Comparison of ENCODE assay signal across 22 cellular contexts in genomic region chr6:161583561-161583960, GRCh38.
DNase-seq lines count a peak whose midpoint lies in the region; ATAC-seq, FAIRE-seq and TF ChIP-seq lines count a peak whose summit lies in the region.
"Had no signal": no experiment of that assay in that cellular context is flagged by ENCODE, and none has a peak within 500 bp of the region (broad histone marks: within the 10 kb centered on the region; RNA-seq: fewer than 3 reads in every experiment).

No MANE protein-coding gene starts in this region.

- H3K4me3 Mint-ChIP-seq in brain, result no peak overlapping the region
- H3K4me3 Mint-ChIP-seq: CD8-positive, alpha-beta memory T cell had no signal

- H3K9ac ChIP-seq in IMR-90 (ENCODE audit: low read depth, low read length), result no peak overlapping the region

- POLR2A ChIA-PET in IMR-90 (lab: Charles Lee; ENCODE audit: unreplicated experiment), result no interaction called here

- no peak overlapping the region for H2AFZ ChIP-seq in IMR-90 (replicated peaks; ENCODE audit: low read length, poor library complexity)

- no peak for TF ChIP-seq RAD21 in IMR-90 (IDR thresholded peaks at IDR 0.05; ENCODE audit: low read length)

- H3K4me1 Mint-ChIP-seq in brain, result peaks cover 39% of the 10 kb centered on the region

- H2BK5ac ChIP-seq in IMR-90 (ENCODE audit: low read depth, low read length, poor library complexity, severe bottlenecking), result no peak overlapping the region

- H3K18ac ChIP-seq in IMR-90 (ENCODE audit: low read depth, low read length), result no peak overlapping the region

- no peak overlapping the region for H2BK20ac ChIP-seq in IMR-90 (ENCODE audit: low read depth, low read length)

- intact Hi-C loops in IMR-90 (cut with micrococcal nuclease) (no loop called here), lower lobe of right lung (cut with DNase I) (no loop called here)

- H4K8ac ChIP-seq in IMR-90 (ENCODE audit: low read depth in 2 of 2, low read length in 2 of 2), result no peak overlapping the region

- no peak overlapping the region for H2BK15ac ChIP-seq in IMR-90 (ENCODE audit: low read depth, low read length)

- no TSS peak for BruUV-seq in IMR-90 (replicated peaks; lab: Mats Ljungman, UMichigan)

- H2BK120ac ChIP-seq in IMR-90 (ENCODE audit: low read depth, low read length), result no peak overlapping the region

- peaks cover 5% of the 10 kb centered on the region for H3K27me3 Mint-ChIP-seq in brain
- H3K27me3 Mint-ChIP-seq: CD8-positive, alpha-beta memory T cell had no signal

- peaks cover 11% of the 10 kb centered on the region; the same call in 1 of the 2 replicates for H3K9me3 ChIP-seq in IMR-90 (ENCODE audit: control insufficient read depth, insufficient read depth, low read length)
- H3K9me3 ChIP-seq in lower lobe of right lung, result no peaks in the 10 kb centered on the region
- no peaks in the 10 kb centered on the region for H3K9me3 ChIP-seq in WERI-Rb-1 (ENCODE audit: severe bottlenecking)

- no peak overlapping the region for H3K4ac ChIP-seq in IMR-90 (ENCODE audit: low read depth, low read length)

- H3K23ac ChIP-seq in IMR-90 (ENCODE audit: low read depth, low read length), result no peak overlapping the region

- H4K20me1 ChIP-seq in IMR-90 (ENCODE audit: insufficient read depth, low read length), result no peaks in the 10 kb centered on the region

- CTCF ChIA-PET in IMR-90 (lab: Yijun Ruan, JAX), result no interaction called here

- H3K14ac ChIP-seq in IMR-90 (replicated peaks; ENCODE audit: low read depth, low read length), result no peak overlapping the region

- H3K9me3 Mint-ChIP-seq in brain, result peaks cover 0 to 3% (median 0%) of the 10 kb centered on the region in 5 experiments

- DNase-seq in ELR (ENCODE audit: low read depth) (peak; percentile 47), IMR-90 (no peak), foreskin keratinocyte (peak; percentile 14 to 84), GM12891 (ENCODE audit: insufficient read length, low spot score) (no peak), lower lobe of right lung (no peak), WERI-Rb-1 (no peak)
- DNase-seq: Calu3; CD8-positive, alpha-beta memory T cell; DMS153; GF-D8; KBM-7; NCI-H1105; NCI-H1694 treated with DMSO at 0.1 percent for 48 hours; NCI-H2081 treated with DMSO at 0.1 percent for 48 hours; NCI-H446; NCI-H526; OCI-M1 had no signal

- no peaks in the 10 kb centered on the region for H3K4me1 ChIP-seq in IMR-90 (ENCODE audit: control insufficient read depth, insufficient read depth, low read length)
- H3K4me1 ChIP-seq in foreskin keratinocyte, result peaks cover 11% of the 10 kb centered on the region
- no peaks in the 10 kb centered on the region for H3K4me1 ChIP-seq in lower lobe of right lung

- no peaks in the 10 kb centered on the region for H3K36me3 Mint-ChIP-seq in brain
- H3K36me3 Mint-ChIP-seq: CD8-positive, alpha-beta memory T cell had no signal

- H4K5ac ChIP-seq in IMR-90 (ENCODE audit: low read depth, low read length), result no peak overlapping the region

- H3K27ac ChIP-seq in IMR-90 (ENCODE audit: insufficient read depth, low read length) (no peak overlapping the region), foreskin keratinocyte (peak overlapping the region; percentile 48), lower lobe of right lung (no peak overlapping the region), WERI-Rb-1 (no peak overlapping the region)
- H3K27ac ChIP-seq: C4-2B had no signal

- TF ChIP-seq CTCF in IMR-90 (conservative IDR thresholded peaks at IDR 0.05; ENCODE audit: low read depth, low read length) (no peak), brain (conservative IDR thresholded peaks at IDR 0.05) (no peak), foreskin keratinocyte (conservative IDR thresholded peaks at IDR 0.05) (no peak), lower lobe of right lung (IDR thresholded peaks at IDR 0.05) (no peak), WERI-Rb-1 (IDR thresholded peaks at IDR 0.05; ENCODE audit: low read depth, low read length) (no peak)

- ATAC-seq in IMR-90 (ENCODE audit: low read depth) (no peak), foreskin keratinocyte (peak; percentile 89), lower lobe of right lung (no peak)
- ATAC-seq: SK-N-SH treated with all-trans-retinoic acid at 6 μM for 48 hours had no signal

- H3K9me1 ChIP-seq in IMR-90 (ENCODE audit: insufficient read depth, low read length), result no peaks in the 10 kb centered on the region

- in situ Hi-C loops in IMR-90 (cut with MboI; ENCODE audit: low sequenced_read_pairs), result no loop called here

- H3K36me3 ChIP-seq in IMR-90 (ENCODE audit: control insufficient read depth, insufficient read depth, low read length) (no peaks in the 10 kb centered on the region), lower lobe of right lung (no peaks in the 10 kb centered on the region), WERI-Rb-1 (no peaks in the 10 kb centered on the region)

- H3K56ac ChIP-seq in IMR-90 (ENCODE audit: extremely low read depth, insufficient read depth, low read length), result no peak overlapping the region

- H3K79me1 ChIP-seq in IMR-90 (ENCODE audit: low read depth in 1 of 2, low read length in 2 of 2), result no peaks in the 10 kb centered on the region

- peak overlapping the region in 3 of 5 experiments; percentile 74 to 89 (median 84) for H3K27ac Mint-ChIP-seq in brain

- FAIRE-seq in GM12891 (lab: Jason Lieb, UNC), result no peak
- FAIRE-seq: A204.1, H54 had no signal

- H2AK9ac ChIP-seq in IMR-90 (replicated peaks; ENCODE audit: low read depth, low read length, poor library complexity), result no peak overlapping the region

- TF ChIP-seq POLR2A in IMR-90 (IDR thresholded peaks at IDR 0.05; ENCODE audit: low read depth, low read length), result no peak
- no peak for TF ChIP-seq POLR2A in GM12891 (IDR thresholded peaks at IDR 0.05; ENCODE audit: low read depth, low read length)

- H3K27me3 ChIP-seq in IMR-90 (ENCODE audit: control insufficient read depth, insufficient read depth, low read length), result no peaks in the 10 kb centered on the region
- H3K27me3 ChIP-seq in foreskin keratinocyte, result no peaks in the 10 kb centered on the region
- H3K27me3 ChIP-seq in lower lobe of right lung (ENCODE audit: low read depth), result no peaks in the 10 kb centered on the region
- H3K27me3 ChIP-seq in WERI-Rb-1 (ENCODE audit: insufficient read depth, low read depth, severe bottlenecking), result peaks cover 8% of the 10 kb centered on the region

- dilution Hi-C loops in IMR-90 (cut with HindIII; ENCODE audit: low sequenced_read_pairs, unreplicated experiment), result no loop called here

- no peak overlapping the region for H3K4me2 ChIP-seq in IMR-90 (ENCODE audit: low read depth, low read length)

- WGBS in IMR-90 (ENCODE audit: extremely low coverage in 2 of 2, insufficient read length in 1 of 2), 2 experiments, result no CpG with 5 or more reads among the region's 5 CpGs

- no peak overlapping the region for H2AK5ac ChIP-seq in IMR-90 (ENCODE audit: low read depth, low read length)

- H4K91ac ChIP-seq in IMR-90 (ENCODE audit: insufficient read depth, low read depth, low read length), result no peak overlapping the region

- H3K4me3 ChIP-seq in IMR-90 (ENCODE audit: insufficient read depth, low read depth, low read length) (no peak overlapping the region), lower lobe of right lung (no peak overlapping the region), WERI-Rb-1 (ENCODE audit: low read depth, low read length) (no peak overlapping the region)

TF ChIP-seq in IMR-90, 13 proteins besides CTCF, POLR2A, EP300 and RAD21:
- no peak for TF ChIP-seq RFX5 (IDR thresholded peaks at IDR 0.05; ENCODE audit: low read depth, low read length)
- peak; percentile 54 for TF ChIP-seq CEBPB (IDR thresholded peaks at IDR 0.05; ENCODE audit: low read depth, low read length)
TF ChIP-seq in IMR-90: peak in this region for 1.

TF ChIP-seq in GM12891, 5 proteins besides CTCF, POLR2A, EP300 and RAD21:
- TF ChIP-seq POU2F2 (IDR thresholded peaks at IDR 0.05; ENCODE audit: low read depth, low read length), result no peak
- no peak for TF ChIP-seq POLR2AphosphoS5 (IDR thresholded peaks at IDR 0.05; ENCODE audit: low read depth, low read length)
- no peak for TF ChIP-seq TAF1 (IDR thresholded peaks at IDR 0.05; ENCODE audit: low read depth, low read length)
- no peak for TF ChIP-seq SPI1 (IDR thresholded peaks at IDR 0.05; ENCODE audit: low read depth, low read length)
- no peak for TF ChIP-seq PAX5 (IDR thresholded peaks at IDR 0.05; ENCODE audit: insufficient read depth, low read length, severe bottlenecking)

Comparison
In these comparisons a context has a peak if more than half of its experiments do, and no peak if none do; other contexts are left out.
1. DNase-seq: peak in ELR (single experiment) and foreskin keratinocyte (2 of 2); none in IMR-90 (single experiment), GM12891 (single experiment), lower lobe of right lung (single experiment) and WERI-Rb-1 (single experiment).